In genomic region chr20:48148916-48149672, GRCh38 we compare ENCODE assay signal across 16 cellular contexts.
DNase-seq lines count a peak whose midpoint lies in the region; ATAC-seq and TF ChIP-seq lines count a peak whose summit lies in the region.
"Had no signal": no experiment of that assay in that cellular context is flagged by ENCODE, and none has a peak within 500 bp of the region (broad histone marks: within the 10 kb centered on the region; RNA-seq: fewer than 3 reads in every experiment).

No MANE protein-coding gene starts in this region.

- peaks cover 5% of the 10 kb centered on the region for H3K4me1 ChIP-seq in RWPE2 (ENCODE audit: insufficient read depth, poor library complexity, severe bottlenecking)

- H3K9me3 Mint-ChIP-seq in CD14-positive monocyte (no peaks in the 10 kb centered on the region), nephron (no peaks in the 10 kb centered on the region)
- H3K9me3 Mint-ChIP-seq in activated CD4-positive, alpha-beta memory T cell treated with anti-CD3 and anti-CD28 coated beads for 36 hours: no peaks in the 10 kb centered on the region
- H3K9me3 Mint-ChIP-seq: T-helper 2 cell treated with Interferon-gamma antibody and Interleukin-4, amounts not matched to agents 5 μg/mL and 100 μg/mL, for 36 hours had no signal

- no peaks in the 10 kb centered on the region for H3K36me3 ChIP-seq in RWPE2 (ENCODE audit: low read depth)
- H3K36me3 ChIP-seq: BLaER1 treated with 17β-estradiol and CSF1 and Interleukin-3, amounts not matched to agents 10 nM and 100 nM had no signal

- H3K27ac ChIP-seq in RWPE2 (ENCODE audit: poor library complexity, severe bottlenecking): no peak overlapping the region
- H3K27ac ChIP-seq: BLaER1 treated with 17β-estradiol and CSF1 and Interleukin-3, amounts not matched to agents 10 nM and 100 nM had no signal

- H3K36me3 Mint-ChIP-seq in CD14-positive monocyte (no peaks in the 10 kb centered on the region), nephron (ENCODE audit: low read depth) (no peaks in the 10 kb centered on the region)
- no peaks in the 10 kb centered on the region for H3K36me3 Mint-ChIP-seq in activated CD4-positive, alpha-beta memory T cell treated with anti-CD3 and anti-CD28 coated beads for 36 hours

- H3K4me3 Mint-ChIP-seq in CD14-positive monocyte (no peak overlapping the region), nephron (no peak overlapping the region)
- H3K4me3 Mint-ChIP-seq in activated CD4-positive, alpha-beta memory T cell treated with anti-CD3 and anti-CD28 coated beads for 36 hours: no peak overlapping the region
- H3K4me3 Mint-ChIP-seq: T-helper 2 cell treated with Interferon-gamma antibody and Interleukin-4, amounts not matched to agents 5 μg/mL and 100 μg/mL, for 36 hours had no signal

- H3K27me3 ChIP-seq in RWPE2 (ENCODE audit: insufficient read depth, poor library complexity, severe bottlenecking): no peaks in the 10 kb centered on the region
- H3K27me3 ChIP-seq: BLaER1 treated with 17β-estradiol and CSF1 and Interleukin-3, amounts not matched to agents 10 nM and 100 nM had no signal

- H3K27me3 Mint-ChIP-seq in CD14-positive monocyte (ENCODE audit: low read depth in 3 of 3) (peaks cover 0 to 7% (median 1%) of the 10 kb centered on the region in 3 donors), nephron (ENCODE audit: low read depth) (peaks cover 30% of the 10 kb centered on the region)
- H3K27me3 Mint-ChIP-seq in activated CD4-positive, alpha-beta memory T cell treated with anti-CD3 and anti-CD28 coated beads for 36 hours: peaks cover 10% of the 10 kb centered on the region

- no peak overlapping the region for H3K4me3 ChIP-seq in RWPE2 (ENCODE audit: severe bottlenecking)
- H3K4me3 ChIP-seq: BLaER1 treated with 17β-estradiol and CSF1 and Interleukin-3, amounts not matched to agents 10 nM and 100 nM had no signal

- ATAC-seq in RWPE2 (ENCODE audit: low read depth): peak; percentile 37; the same call in 2 of the 3 replicates
- ATAC-seq in HG02678 (IDR thresholded peaks at IDR 0.05; ENCODE audit: unreplicated experiment): no peak

- POLR2A ChIA-PET in GM10248 (lab: Yijun Ruan, JAX): no interaction called here
- POLR2A ChIA-PET in activated CD4-positive, alpha-beta memory T cell treated with anti-CD3 and anti-CD28 coated beads for 36 hours (lab: Charles Lee): no interaction called here

- H3K9me3 ChIP-seq in RWPE2 (ENCODE audit: severe bottlenecking): no peaks in the 10 kb centered on the region
- H3K9me3 ChIP-seq: BLaER1 treated with 17β-estradiol and CSF1 and Interleukin-3, amounts not matched to agents 10 nM and 100 nM had no signal

- CTCF ChIA-PET in GM10248 (lab: Yijun Ruan, JAX): interaction anchor here (1.3 kb wide), 1 partner anchor 13 kb away, joined by 3 read pairs; no protein-coding TSS in a partner anchor
- CTCF ChIA-PET in activated CD4-positive, alpha-beta memory T cell treated with anti-CD3 and anti-CD28 coated beads for 36 hours (lab: Charles Lee): no interaction called here

- TF ChIP-seq CTCF in CD14-positive monocyte (IDR thresholded peaks at IDR 0.05) (no peak), GM10248 (IDR thresholded peaks at IDR 0.05; ENCODE audit: control extremely low read depth, extremely low read depth, low read depth, missing control alignments) (peak; percentile 19), RWPE2 (IDR thresholded peaks at IDR 0.05; ENCODE audit: poor library complexity, severe bottlenecking) (peak; percentile 58), nephron (IDR thresholded peaks at IDR 0.05; ENCODE audit: unreplicated experiment in 3 of 3) (no peak)

- H3K4me1 Mint-ChIP-seq in CD14-positive monocyte (no peaks in the 10 kb centered on the region), nephron (peaks cover 36% of the 10 kb centered on the region)
- no peaks in the 10 kb centered on the region for H3K4me1 Mint-ChIP-seq in activated CD4-positive, alpha-beta memory T cell treated with anti-CD3 and anti-CD28 coated beads for 36 hours (ENCODE audit: low read depth)

- peak; percentile 13 for DNase-seq in CD14-positive monocyte (ENCODE audit: low spot score)
- no peak for DNase-seq in GM10248 (ENCODE audit: extremely low spot score)
- no peak for DNase-seq in RWPE2 (ENCODE audit: low spot score)
- DNase-seq in NCI-H524 treated with DMSO at 0.1 percent for 48 hours (lab: John Stamatoyannopoulos, UW): no peak
- DNase-seq in activated CD4-positive, alpha-beta memory T cell treated with anti-CD3 and anti-CD28 coated beads for 36 hours: no peak
- DNase-seq: GOT3, Kasumi-1, MV-4-11, NCI-H1436, NCI-H2081 treated with DMSO at 0.1 percent for 48 hours, NCI-H345, Right ventricle myocardium superior had no signal

- H3K27ac Mint-ChIP-seq in CD14-positive monocyte (no peak overlapping the region), nephron (peak overlapping the region in 2 of 3 experiments; percentile 6 to 49)
- H3K27ac Mint-ChIP-seq in activated CD4-positive, alpha-beta memory T cell treated with anti-CD3 and anti-CD28 coated beads for 36 hours: no peak overlapping the region
- H3K27ac Mint-ChIP-seq: T-helper 2 cell treated with Interferon-gamma antibody and Interleukin-4, amounts not matched to agents 5 μg/mL and 100 μg/mL, for 36 hours had no signal

- intact Hi-C loops in CD14-positive monocyte (cut with micrococcal nuclease): no loop called here
- intact Hi-C loops in activated CD4-positive, alpha-beta memory T cell treated with anti-CD3 and anti-CD28 coated beads for 36 hours (cut with micrococcal nuclease): no loop called here

Comparison
In these comparisons a context has a peak if more than half of its experiments do, and no peak if none do; other contexts are left out.
1. H3K27ac Mint-ChIP-seq: peak in nephron (2 of 3); none in CD14-positive monocyte (0 of 7) and activated CD4-positive, alpha-beta memory T cell treated with anti-CD3 and anti-CD28 coated beads for 36 hours (single experiment).
2. CTCF ChIP-seq: peak in GM10248 (single experiment) and RWPE2 (single experiment); none in CD14-positive monocyte (single experiment) and nephron (0 of 3).